Comparison of ENCODE assay signal across 33 cellular contexts in genomic region chr20:54874718-54875117, GRCh38.
"Had no signal": no experiment of that assay in that cellular context is flagged by ENCODE, and none has a peak within 500 bp of the region (broad histone marks: within the 10 kb centered on the region; RNA-seq: fewer than 3 reads in every experiment).

No MANE protein-coding gene starts in this region.

- FAIRE-seq: astrocyte, bronchial epithelial cell had no signal

- H3K9me3 ChIP-seq: adrenal gland, ascending aorta, body of pancreas had no signal

- ATAC-seq: activated naive CD4-positive, alpha-beta T cell treated with anti-CD3 and anti-CD28 coated beads, Interleukin-2, amount 50 U/mL, for 72 hours; activated naive CD8-positive, alpha-beta T cell treated with anti-CD3 and anti-CD28 coated beads, Interleukin-2, amount 50 U/mL, for 24 hours; activated T-cell treated with anti-CD3 and anti-CD28 coated beads, Interleukin-2, amount 50 U/mL, for 4 hours; activated T-cell treated with anti-CD3 and anti-CD28 coated beads, Interleukin-2, amount 50 U/mL, for 72 hours; activated T-helper 17 cell treated with anti-CD3 and anti-CD28 coated beads, Interleukin-2, amount 50 U/mL, for 72 hours; body of pancreas had no signal

- H3K36me3 ChIP-seq: adrenal gland, ascending aorta, brain microvascular endothelial cell, breast epithelium, cardiac muscle cell had no signal

- H3K4me1 ChIP-seq: adrenal gland, ascending aorta, body of pancreas, breast epithelium had no signal

- H3K27ac ChIP-seq: adrenal gland, ascending aorta, body of pancreas, brain microvascular endothelial cell, breast epithelium, cardiac muscle cell had no signal

- H3K27me3 ChIP-seq: adrenal gland, ascending aorta, body of pancreas, brain microvascular endothelial cell, breast epithelium, cardiac muscle cell had no signal

- H3K4me3 ChIP-seq: adrenal gland, ascending aorta, body of pancreas, breast epithelium, cardiac muscle cell had no signal

- DNase-seq: activated effector memory CD4-positive, alpha-beta T cell treated with anti-CD3 and anti-CD28 coated beads, Interleukin-2, amount 50 U/mL, for 16 hours; activated effector memory CD4-positive, alpha-beta T cell treated with Interleukin-2 at 50 U/mL for 16 hours; activated gamma-delta T cell; activated gamma-delta T cell treated with Interleukin-2 at 50 U/mL for 16 hours; activated naive CD4-positive, alpha-beta T cell; activated naive CD4-positive, alpha-beta T cell treated with anti-CD3 and anti-CD28 coated beads for 36 hours; activated naive CD4-positive, alpha-beta T cell treated with anti-CD3 and anti-CD28 coated beads, Interleukin-2, amount 10 ng/mL, durations not matched to agents 7 days and 5 days; activated naive CD4-positive, alpha-beta T cell treated with anti-CD3 and anti-CD28 coated beads, Interleukin-2, amount 50 U/mL, for 16 hours; activated naive CD4-positive, alpha-beta T cell treated with Interleukin-2 at 50 U/mL for 16 hours; activated naive CD8-positive, alpha-beta T cell treated with anti-CD3 and anti-CD28 coated beads for 36 hours; activated naive CD8-positive, alpha-beta T cell treated with anti-CD3 and anti-CD28 coated beads, Interleukin-2, amount 10 ng/mL, durations not matched to agents 7 days and 5 days; activated naive CD8-positive, alpha-beta T cell treated with anti-CD3 and anti-CD28 coated beads, Interleukin-2, amount 50 U/mL, for 24 hours; activated T-cell treated with anti-CD3 and anti-CD28 coated beads, Interleukin-2, amount 50 U/mL, for 24 hours; activated T-cell treated with anti-CD3 and anti-CD28 coated beads, Interleukin-2, amount 50 U/mL, for 4 hours; activated T-cell treated with anti-CD3 and anti-CD28 coated beads, Interleukin-2, amount 50 U/mL, for 48 hours; activated T-cell treated with anti-CD3 and anti-CD28 coated beads, Interleukin-2, amount 50 U/mL, for 72 hours; adrenal gland; amniotic stem cell; amygdala; anterior cingulate cortex; aorta; body of pancreas; brain microvascular endothelial cell; caudate nucleus; central memory CD4-positive, alpha-beta T cell; cerebellar nuclear complex had no signal
